Comparison of ENCODE assay signal across 10 cellular contexts in the genomic region with DNA sequence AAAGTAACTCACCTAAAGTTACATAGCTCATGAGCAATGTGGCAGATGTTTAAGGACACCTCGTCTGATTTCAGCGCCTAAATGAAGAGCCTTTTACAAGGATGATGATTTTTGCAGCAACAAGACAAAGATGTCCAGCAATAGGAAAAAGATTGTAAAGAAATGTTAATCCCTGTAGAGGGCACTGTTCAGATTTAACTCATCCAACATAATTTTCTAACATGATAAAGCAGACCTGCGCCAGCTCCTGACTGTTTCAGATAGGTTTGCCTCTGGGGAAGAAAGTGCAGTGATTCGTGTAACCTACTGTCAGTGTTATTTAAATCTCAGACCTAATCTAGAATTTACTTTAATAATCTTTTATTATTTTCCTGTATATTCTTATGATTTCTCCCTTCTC.
A peak's percentile ranks its signal among the peaks of the same experiment; 100 is the strongest.
DNase-seq lines count a peak whose midpoint lies in the region; ATAC-seq, FAIRE-seq and TF ChIP-seq lines count a peak whose summit lies in the region.
"Had no signal": no experiment of that assay in that cellular context is flagged by ENCODE, and none has a peak within 500 bp of the region (broad histone marks: within the 10 kb centered on the region; RNA-seq: fewer than 3 reads in every experiment).

No MANE protein-coding gene starts in this region.

- H3K4me3 ChIP-seq in DOHH2 (ENCODE audit: low read length) (no peak overlapping the region), K562 (no peak overlapping the region), tibial nerve (no peak overlapping the region)

- TF ChIP-seq RAD21 in K562 (CRISPR knock-in tag; conservative IDR thresholded peaks at IDR 0.05 in 1 of 2, IDR thresholded peaks at IDR 0.05 in 1 of 2) = no peak

- in situ Hi-C loops in K562 (cut with MboI) = no loop called here

- no peak overlapping the region for H3K9ac ChIP-seq in K562 (ENCODE audit: insufficient read depth in 1 of 2, low read depth in 2 of 2, low read length in 2 of 2)

- no peak overlapping the region for H3K27ac Mint-ChIP-seq in neural crest cell (ENCODE audit: unreplicated experiment)
- H3K27ac Mint-ChIP-seq: activated naive CD8-positive, alpha-beta T cell treated with anti-CD3 and anti-CD28 coated beads, Interleukin-2, amount 10 ng/mL, durations not matched to agents 7 days and 5 days; T-cell had no signal

- CTCF ChIA-PET in K562 (lab: Yijun Ruan, JAX; ENCODE audit: low intra/inter-chr PET ratio) = no interaction called here

- TF ChIP-seq CTCF in DOHH2 (IDR thresholded peaks at IDR 0.05; ENCODE audit: low read depth, low read length, poor library complexity, severe bottlenecking) = peak; percentile 72
- peak in 2 of 3 experiments; percentile 23 to 28; a peak in 1 of 6 replicates for TF ChIP-seq CTCF in K562 (IDR thresholded peaks at IDR 0.05 in 2 of 3, conservative IDR thresholded peaks at IDR 0.05 in 1 of 3; ENCODE audit: insufficient read depth in 2 of 3, low read depth in 1 of 3, low read length in 3 of 3)
- TF ChIP-seq CTCF in neural crest cell (conservative IDR thresholded peaks at IDR 0.05) = peak; percentile 59
- peak in 1 of 5 experiments; percentile 5 for TF ChIP-seq CTCF in tibial nerve (IDR thresholded peaks at IDR 0.05)

- H3K27me3 ChIP-seq in DOHH2 (ENCODE audit: control insufficient read depth, low read length) (no peaks in the 10 kb centered on the region), K562 (ENCODE audit: control insufficient read depth in 2 of 2, insufficient read depth in 2 of 2, low read length in 2 of 2) (no peaks in the 10 kb centered on the region), tibial nerve (no peaks in the 10 kb centered on the region)

- BruUV-seq in K562 (replicated peaks; lab: Mats Ljungman, UMichigan) = no TSS peak

- intact Hi-C loops in K562 (cut with micrococcal nuclease) = loop anchor here (10.0 kb wide), 1 partner anchor 501 kb away; no protein-coding TSS in a partner anchor

- H3K4me3 Mint-ChIP-seq in neural crest cell = no peak overlapping the region
- H3K4me3 Mint-ChIP-seq: activated naive CD8-positive, alpha-beta T cell treated with anti-CD3 and anti-CD28 coated beads, Interleukin-2, amount 10 ng/mL, durations not matched to agents 7 days and 5 days; T-cell had no signal

- H3K36me3 ChIP-seq in DOHH2 (ENCODE audit: control insufficient read depth, low read length) (no peaks in the 10 kb centered on the region; the same call in 1 of the 2 replicates), K562 (ENCODE audit: control insufficient read depth, insufficient read depth, low read length) (no peaks in the 10 kb centered on the region), tibial nerve (no peaks in the 10 kb centered on the region)

- TF ChIP-seq POLR2A in K562 (conservative IDR thresholded peaks at IDR 0.05) = no peak
- TF ChIP-seq POLR2A in tibial nerve (IDR thresholded peaks at IDR 0.05) = no peak

- H3K9me3 ChIP-seq in DOHH2 (ENCODE audit: control insufficient read depth, insufficient read depth, low read length) (no peaks in the 10 kb centered on the region), K562 (replicated peaks; ENCODE audit: control insufficient read depth, insufficient read depth, low read depth, low read length) (no peaks in the 10 kb centered on the region), tibial nerve (peaks cover 0 to 6% (median 0%) of the 10 kb centered on the region in 4 donors)

- H3K36me3 Mint-ChIP-seq in neural crest cell (ENCODE audit: low read depth) = peaks cover 3% of the 10 kb centered on the region
- H3K36me3 Mint-ChIP-seq: activated naive CD8-positive, alpha-beta T cell treated with anti-CD3 and anti-CD28 coated beads, Interleukin-2, amount 10 ng/mL, durations not matched to agents 7 days and 5 days; T-cell had no signal

- no peaks in the 10 kb centered on the region for H3F3A ChIP-seq in DOHH2 (ENCODE audit: control insufficient read depth, insufficient read depth)

- DNase-seq in NAMALWA (ENCODE audit: low spot score) (peak; percentile 59), K562 (ENCODE audit: extremely low read depth in 1 of 4, low spot score in 3 of 4) (peak in 1 of 4 experiments; percentile 3), neural crest cell (ENCODE audit: low read depth, low spot score) (no peak), tibial nerve (ENCODE audit: low spot score in 2 of 2) (no peak)
- DNase-seq: activated naive CD8-positive, alpha-beta T cell treated with anti-CD3 and anti-CD28 coated beads, Interleukin-2, amount 10 ng/mL, durations not matched to agents 7 days and 5 days; T-cell had no signal

- no peaks in the 10 kb centered on the region for H3K27me3 Mint-ChIP-seq in neural crest cell (ENCODE audit: low read depth)

- no peak overlapping the region for H2AFZ ChIP-seq in K562 (ENCODE audit: low read depth, low read length)

- H3K4me2 ChIP-seq in DOHH2 (ENCODE audit: low read length) (peak overlapping the region; percentile 25; the same call in 1 of the 2 replicates), K562 (ENCODE audit: insufficient read depth, low read length) (no peak overlapping the region)

- no peak for TF ChIP-seq EP300 in K562 (IDR thresholded peaks at IDR 0.05; ENCODE audit: low read length)
- no peak for TF ChIP-seq EP300 in tibial nerve (IDR thresholded peaks at IDR 0.05)

- peak; percentile 76 for FAIRE-seq in K562 (lab: Jason Lieb, UNC)

- H3K4me1 Mint-ChIP-seq in neural crest cell = no peaks in the 10 kb centered on the region
- H3K4me1 Mint-ChIP-seq: activated naive CD8-positive, alpha-beta T cell treated with anti-CD3 and anti-CD28 coated beads, Interleukin-2, amount 10 ng/mL, durations not matched to agents 7 days and 5 days; T-cell had no signal

- POLR2A ChIA-PET in K562 (lab: Yijun Ruan, JAX) = no interaction called here

- H3K9me2 ChIP-seq in DOHH2 (replicated peaks; ENCODE audit: control insufficient read depth, low read length) = no peaks in the 10 kb centered on the region

- no peaks in the 10 kb centered on the region for H4K20me1 ChIP-seq in DOHH2 (ENCODE audit: control insufficient read depth, insufficient read depth, low read depth, low read length)
- H4K20me1 ChIP-seq in K562 (replicated peaks; ENCODE audit: control insufficient read depth, insufficient read depth, low read length) = no peaks in the 10 kb centered on the region

- H3K4me1 ChIP-seq in DOHH2 (ENCODE audit: control insufficient read depth, low read length) (peaks cover 12% of the 10 kb centered on the region), K562 (replicated peaks in 1 of 2; ENCODE audit: control insufficient read depth in 2 of 2, insufficient read depth in 2 of 2, low read length in 2 of 2) (no peaks in the 10 kb centered on the region), tibial nerve (no peaks in the 10 kb centered on the region)

- no peak for ATAC-seq in K562
- no peak for ATAC-seq in GM18519 (IDR thresholded peaks at IDR 0.05; ENCODE audit: low FRiP score, unreplicated experiment)
- no peak for ATAC-seq in HG03521 (IDR thresholded peaks at IDR 0.05; ENCODE audit: unreplicated experiment)
- ATAC-seq in HG03432 (IDR thresholded peaks at IDR 0.05; ENCODE audit: unreplicated experiment) = no peak

- H3K9me3 Mint-ChIP-seq in neural crest cell = peaks cover 2% of the 10 kb centered on the region
- H3K9me3 Mint-ChIP-seq: T-cell had no signal

- H3K27ac ChIP-seq in DOHH2 (ENCODE audit: low read depth, low read length) (no peak overlapping the region), K562 (ENCODE audit: extremely low read depth, low read depth, low read length) (no peak overlapping the region), tibial nerve (no peak overlapping the region)

- WGBS in K562 (ENCODE audit: insufficient coverage, low coverage, missing lambda C conversion rate) = 0% methylated on average over 4 of the region's 4 CpGs
- WGBS in tibial nerve, 2 donors = 75 to 79% methylated on average over 4 of the region's 4 CpGs

- H3K9me1 ChIP-seq in K562 (ENCODE audit: control insufficient read depth, insufficient read depth, low read length) = no peaks in the 10 kb centered on the region

- H3K79me2 ChIP-seq in DOHH2 (ENCODE audit: control insufficient read depth, low read length) (no peaks in the 10 kb centered on the region), K562 (ENCODE audit: control insufficient read depth, insufficient read depth, low read length) (no peaks in the 10 kb centered on the region)

TF ChIP-seq in K562, 482 proteins besides CTCF, POLR2A, EP300 and RAD21:
- TF ChIP-seq SRSF1 (IDR thresholded peaks at IDR 0.05; ENCODE audit: low read depth, low read length) = no peak
- no peak for TF ChIP-seq RBM17 (IDR thresholded peaks at IDR 0.05; ENCODE audit: borderline replicate concordance, low read depth, low read length)
- TF ChIP-seq, protein P1, sequence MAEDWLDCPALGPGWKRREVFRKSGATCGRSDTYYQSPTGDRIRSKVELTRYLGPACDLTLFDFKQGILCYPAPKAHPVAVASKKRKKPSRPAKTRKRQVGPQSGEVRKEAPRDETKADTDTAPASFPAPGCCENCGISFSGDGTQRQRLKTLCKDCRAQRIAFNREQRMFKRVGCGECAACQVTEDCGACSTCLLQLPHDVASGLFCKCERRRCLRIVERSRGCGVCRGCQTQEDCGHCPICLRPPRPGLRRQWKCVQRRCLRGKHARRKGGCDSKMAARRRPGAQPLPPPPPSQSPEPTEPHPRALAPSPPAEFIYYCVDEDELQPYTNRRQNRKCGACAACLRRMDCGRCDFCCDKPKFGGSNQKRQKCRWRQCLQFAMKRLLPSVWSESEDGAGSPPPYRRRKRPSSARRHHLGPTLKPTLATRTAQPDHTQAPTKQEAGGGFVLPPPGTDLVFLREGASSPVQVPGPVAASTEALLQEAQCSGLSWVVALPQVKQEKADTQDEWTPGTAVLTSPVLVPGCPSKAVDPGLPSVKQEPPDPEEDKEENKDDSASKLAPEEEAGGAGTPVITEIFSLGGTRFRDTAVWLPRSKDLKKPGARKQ (CRISPR knock-in tag; IDR thresholded peaks at IDR 0.05) = no peak
- TF ChIP-seq ELF2 (CRISPR knock-in tag; IDR thresholded peaks at IDR 0.05) = no peak
- TF ChIP-seq ESRRB (CRISPR knock-in tag; IDR thresholded peaks at IDR 0.05; ENCODE audit: borderline replicate concordance) = no peak
- TF ChIP-seq FOXK2 (conservative IDR thresholded peaks at IDR 0.05 in 1 of 2, IDR thresholded peaks at IDR 0.05 in 1 of 2; ENCODE audit: low read depth in 2 of 2) = no peak
- no peak for TF ChIP-seq HDAC8 (tag; IDR thresholded peaks at IDR 0.05)
- no peak for TF ChIP-seq SLC30A9 (CRISPR knock-in tag; IDR thresholded peaks at IDR 0.05)
- TF ChIP-seq MTA2 (IDR thresholded peaks at IDR 0.05; ENCODE audit: low read depth) = no peak
- TF ChIP-seq ZKSCAN1 (IDR thresholded peaks at IDR 0.05; ENCODE audit: low read depth, low read length) = no peak
- TF ChIP-seq LARP7 (IDR thresholded peaks at IDR 0.05) = no peak
- TF ChIP-seq ZNF274 (IDR thresholded peaks at IDR 0.05; ENCODE audit: borderline replicate concordance, low read depth, low read length) = no peak
- TF ChIP-seq HMG20A (CRISPR knock-in tag; conservative IDR thresholded peaks at IDR 0.05) = no peak
- no peak for TF ChIP-seq CBFA2T2 (conservative IDR thresholded peaks at IDR 0.05)
